ENCODE assay signal across 21 cellular contexts in the genomic region with DNA sequence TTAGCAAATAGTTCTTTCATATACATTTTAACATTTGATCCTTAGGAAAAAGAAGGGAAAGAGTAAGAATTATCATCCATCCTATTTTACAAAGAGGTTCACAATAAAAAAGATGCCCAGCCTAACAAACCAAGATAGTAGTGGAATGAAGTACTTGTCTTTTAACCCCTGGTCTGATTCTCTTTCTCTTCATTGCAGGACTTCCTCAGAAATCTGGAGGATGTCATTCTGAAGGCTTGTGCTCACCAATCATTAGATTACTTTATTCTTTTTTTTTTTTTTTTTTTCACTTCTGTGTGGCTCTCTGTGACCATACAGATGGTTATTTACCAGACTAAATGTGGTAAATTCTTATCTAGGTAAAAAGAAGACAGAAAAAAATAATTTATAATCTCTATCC. TPM values are rescaled to one million over a fixed set of nuclear protein-coding genes. Genes with fewer than 3 reads are reported as not detected.
A peak's percentile ranks its signal among the peaks of the same experiment; 100 is the strongest.
DNase-seq lines count a peak whose midpoint lies in the region; ATAC-seq, FAIRE-seq and TF ChIP-seq lines count a peak whose summit lies in the region.
"Had no signal": no experiment of that assay in that cellular context is flagged by ENCODE, and none has a peak within 500 bp of the region (broad histone marks: within the 10 kb centered on the region; RNA-seq: fewer than 3 reads in every experiment).

No MANE protein-coding gene starts in this region.

- CTCF ChIA-PET in GM12878 (lab: Yijun Ruan, JAX): interaction anchor here (0.6 to 0.9 kb wide), 2 partner anchors 12 to 99 kb away, joined by 3 read pairs; no protein-coding TSS in a partner anchor

- no peaks in the 10 kb centered on the region for H3K36me3 ChIP-seq in GM12878 (ENCODE audit: control insufficient read depth in 2 of 2, insufficient read depth in 2 of 2, low read length in 1 of 2)
- H3K36me3 ChIP-seq in colonic mucosa: no peaks in the 10 kb centered on the region
- H3K36me3 ChIP-seq: cardiac muscle cell, uterus had no signal

- H3K79me2 ChIP-seq in GM12878 (ENCODE audit: control insufficient read depth, insufficient read depth, low read length): peaks cover 95% of the 10 kb centered on the region

- H3K4me1 Mint-ChIP-seq in stimulated activated naive CD8-positive, alpha-beta T cell treated with anti-CD3 and anti-CD28 coated beads, Interleukin-15, Interleukin-2, amounts not matched to agents 100 ng/mL and 50 ng/mL, for 24 hours (ENCODE audit: low read depth): peaks cover 51% of the 10 kb centered on the region
- H3K4me1 Mint-ChIP-seq in mesothelial cell of epicardium: peaks cover 63% of the 10 kb centered on the region
- H3K4me1 Mint-ChIP-seq: activated B cell treated with CpG ODN at 0.5 μM for 24 hours had no signal

- no peaks in the 10 kb centered on the region for H3K9me3 ChIP-seq in GM12878 (replicated peaks; ENCODE audit: control insufficient read depth, insufficient read depth, low read length)
- no peaks in the 10 kb centered on the region for H3K9me3 ChIP-seq in colonic mucosa
- H3K9me3 ChIP-seq: uterus had no signal

- in situ Hi-C loops in GM12878 (cut with MboI): loop anchor here (25.0 kb wide), 1 partner anchor 1913 kb away; no protein-coding TSS in a partner anchor

- H3K27me3 Mint-ChIP-seq in stimulated activated naive CD8-positive, alpha-beta T cell treated with anti-CD3 and anti-CD28 coated beads, Interleukin-15, Interleukin-2, amounts not matched to agents 100 ng/mL and 50 ng/mL, for 24 hours: peaks cover 44% of the 10 kb centered on the region
- H3K27me3 Mint-ChIP-seq in mesothelial cell of epicardium (ENCODE audit: low read depth): no peaks in the 10 kb centered on the region

- peak overlapping the region; percentile 76 for H3K27ac Mint-ChIP-seq in stimulated activated naive CD8-positive, alpha-beta T cell treated with anti-CD3 and anti-CD28 coated beads, Interleukin-15, Interleukin-2, amounts not matched to agents 100 ng/mL and 50 ng/mL, for 24 hours
- H3K27ac Mint-ChIP-seq in mesothelial cell of epicardium: no peak overlapping the region
- H3K27ac Mint-ChIP-seq: activated B cell treated with CpG ODN at 0.5 μM for 24 hours had no signal

- no peak for TF ChIP-seq EP300 in GM12878 (IDR thresholded peaks at IDR 0.05; ENCODE audit: borderline replicate concordance in 1 of 2, control insufficient read depth in 1 of 2, low read depth in 2 of 2, low read length in 2 of 2)

- peak overlapping the region; percentile 26 for H3K4me3 Mint-ChIP-seq in stimulated activated naive CD8-positive, alpha-beta T cell treated with anti-CD3 and anti-CD28 coated beads, Interleukin-15, Interleukin-2, amounts not matched to agents 100 ng/mL and 50 ng/mL, for 24 hours
- H3K4me3 Mint-ChIP-seq in mesothelial cell of epicardium: no peak overlapping the region
- H3K4me3 Mint-ChIP-seq: activated B cell treated with CpG ODN at 0.5 μM for 24 hours had no signal

- no peak for TF ChIP-seq POLR2A in GM12878 (IDR thresholded peaks at IDR 0.05; ENCODE audit: low read depth, low read length)

- no peak overlapping the region for H3K9ac ChIP-seq in GM12878 (ENCODE audit: control insufficient read depth, insufficient read depth, low read length)
- H3K9ac ChIP-seq in colonic mucosa (ENCODE audit: low read depth in 2 of 2, low read length in 2 of 2): no peak overlapping the region

- H3K4me1 ChIP-seq in GM12878 (ENCODE audit: control insufficient read depth, insufficient read depth, low read length) (peaks cover 28% of the 10 kb centered on the region), colonic mucosa (no peaks in the 10 kb centered on the region)
- H3K4me1 ChIP-seq: uterus had no signal

- peak overlapping the region; percentile 81 for H3K4me2 ChIP-seq in GM12878 (ENCODE audit: control insufficient read depth, insufficient read depth)

- H3K27me3 ChIP-seq in GM12878 (replicated peaks in 1 of 2; ENCODE audit: control insufficient read depth in 2 of 2, insufficient read depth in 2 of 2, low read length in 1 of 2): no peaks in the 10 kb centered on the region
- no peaks in the 10 kb centered on the region for H3K27me3 ChIP-seq in colonic mucosa
- H3K27me3 ChIP-seq: cardiac muscle cell, uterus had no signal

- no peaks in the 10 kb centered on the region for H4K20me1 ChIP-seq in GM12878 (ENCODE audit: control insufficient read depth, insufficient read depth)

- H3K4me3 ChIP-seq in GM12878 (peak overlapping the region; percentile 46), foreskin fibroblast (ENCODE audit: low read depth in 1 of 2, low read length in 2 of 2) (no peak overlapping the region), colonic mucosa (no peak overlapping the region)
- H3K4me3 ChIP-seq: cardiac muscle cell, K562, uterus had no signal

- SMC1A ChIA-PET in GM12878 (lab: Charles Lee; ENCODE audit: uncharacterized antibody, unreplicated experiment): interaction anchor here (0.9 to 1.1 kb wide), 3 partner anchors 39 to 206 kb away, joined by 3 to 4 read pairs (median 3); no protein-coding TSS in a partner anchor

- RAD21 ChIA-PET in GM12878 (lab: Charles Lee; ENCODE audit: unreplicated experiment): interaction anchor here (0.5 kb wide), 1 partner anchor 9 kb away, joined by 4 read pairs; no protein-coding TSS in a partner anchor

- TSS peak; percentile 97 for BruUV-seq in GM12878 (replicated peaks; lab: Mats Ljungman, UMichigan)

- POLR2A ChIA-PET in GM12878 (lab: Charles Lee): no interaction called here

- no peak overlapping the region for H2AFZ ChIP-seq in GM12878 (ENCODE audit: control insufficient read depth, low read depth, low read length)

- ATAC-seq in stimulated activated naive CD8-positive, alpha-beta T cell treated with anti-CD3 and anti-CD28 coated beads, Interleukin-15, Interleukin-2, amounts not matched to agents 100 U/mL and 50 U/mL, for 24 hours: no peak
- peak; percentile 13 for ATAC-seq in GM12878
- ATAC-seq: K562, sciatic nerve had no signal

- H3K27ac ChIP-seq in GM12878 (ENCODE audit: control insufficient read depth, insufficient read depth): peak overlapping the region; percentile 94
- no peak overlapping the region for H3K27ac ChIP-seq in colonic mucosa
- H3K27ac ChIP-seq: cardiac muscle cell, uterus had no signal

- DNase-seq in stimulated activated naive CD8-positive, alpha-beta T cell treated with anti-CD3 and anti-CD28 coated beads, Interleukin-15, Interleukin-2, amounts not matched to agents 100 U/mL and 50 U/mL, for 24 hours: no peak
- DNase-seq in RCC 7860 (ENCODE audit: low spot score): no peak
- DNase-seq in GM12878 (ENCODE audit: low read depth, low spot score): no peak
- DNase-seq in frontal cortex (ENCODE audit: low spot score in 2 of 2): no peak
- DNase-seq in foreskin fibroblast: no peak
- no peak for DNase-seq in colonic mucosa
- no peak for DNase-seq in mesothelial cell of epicardium (ENCODE audit: low spot score in 2 of 2, unreplicated experiment in 2 of 2)
- DNase-seq: activated B cell treated with CpG ODN at 0.5 μM for 24 hours, AML-193, glutamatergic neuron, NCI-H1105 treated with DMSO at 0.1 percent for 48 hours, NCI-H2107, NCI-H526 treated with DMSO at 0.1 percent for 48 hours, SIG-M5, substantia nigra, uterus had no signal

- no peaks in the 10 kb centered on the region for H3K9me3 Mint-ChIP-seq in stimulated activated naive CD8-positive, alpha-beta T cell treated with anti-CD3 and anti-CD28 coated beads, Interleukin-15, Interleukin-2, amounts not matched to agents 100 ng/mL and 50 ng/mL, for 24 hours
- H3K9me3 Mint-ChIP-seq in mesothelial cell of epicardium: no peaks in the 10 kb centered on the region
- H3K9me3 Mint-ChIP-seq: activated B cell treated with CpG ODN at 0.5 μM for 24 hours had no signal

- TF ChIP-seq CTCF in GM12878 (IDR thresholded peaks at IDR 0.05 in 2 of 3, conservative IDR thresholded peaks at IDR 0.05 in 1 of 3; ENCODE audit: control insufficient read depth in 2 of 3, extremely low read depth in 1 of 3, insufficient read depth in 1 of 3, low read depth in 3 of 3, low read length in 3 of 3): no peak
- TF ChIP-seq CTCF in foreskin fibroblast (IDR thresholded peaks at IDR 0.05; ENCODE audit: low read depth, low read length): no peak
- no peak for TF ChIP-seq CTCF in colonic mucosa (IDR thresholded peaks at IDR 0.05)
- no peak for TF ChIP-seq CTCF in mesothelial cell of epicardium (IDR thresholded peaks at IDR 0.05; ENCODE audit: unreplicated experiment)

- no peaks in the 10 kb centered on the region for H3K36me3 Mint-ChIP-seq in stimulated activated naive CD8-positive, alpha-beta T cell treated with anti-CD3 and anti-CD28 coated beads, Interleukin-15, Interleukin-2, amounts not matched to agents 100 ng/mL and 50 ng/mL, for 24 hours (ENCODE audit: low read depth)
- no peaks in the 10 kb centered on the region for H3K36me3 Mint-ChIP-seq in mesothelial cell of epicardium

- no peak for TF ChIP-seq RAD21 in GM12878 (IDR thresholded peaks at IDR 0.05; ENCODE audit: insufficient read depth, low read depth, low read length)

- intact Hi-C loops in GM12878 (cut with micrococcal nuclease; ENCODE audit: unreplicated experiment): loop anchor here (10.0 kb wide), 2 partner anchors 386 to 666 kb away; no protein-coding TSS in a partner anchor
- intact Hi-C loops in colonic mucosa (cut with DNase I): no loop called here

- FAIRE-seq in RCC 7860 (lab: Jason Lieb, UNC) (peak; percentile 11), GM12878 (lab: Jason Lieb, UNC) (no peak), frontal cortex (lab: Jason Lieb, UNC) (no peak)
- FAIRE-seq: GM19239, K562 had no signal

TF ChIP-seq in GM12878, 131 proteins besides CTCF, POLR2A, EP300 and RAD21 (continues in another document):
- TF ChIP-seq JUND (IDR thresholded peaks at IDR 0.05; ENCODE audit: low read depth, low read length) (no peak), ZNF274 (IDR thresholded peaks at IDR 0.05; ENCODE audit: insufficient read depth, insufficient read length) (no peak), SMAD5 (IDR thresholded peaks at IDR 0.05; ENCODE audit: low read depth) (no peak)

RNA-seq across cellular contexts. Expression of gene HDGFL3, which starts 7.0 kb away (rescaled TPM):
- total RNA-seq in GM12878 (2013; cell fraction: nucleolus; rRNA removed): 8.3 and 10.8 TPM in 2 replicates
- total RNA-seq in GM12878 (2014; rRNA removed) (10.6 and 13.8 TPM in 2 replicates), GM12878 (2014; rRNA removed; fragmentation: Illumina TruSeq; extraction: Trizol) (40.6 and 42.2 TPM in 2 replicates), GM12878 (2021) (29.8 and 34.3 TPM in 2 replicates), frontal cortex (135 TPM), colonic mucosa (10 to 100 TPM; 16.2 to 16.7 TPM), mesothelial cell of epicardium (92.2 to 97.2 TPM (median 95.7 TPM) in 3 replicates)
- 6.8 TPM for polyA plus RNA-seq in GM12878 (2011; ENCODE audit: low read depth)
- polyA plus RNA-seq in GM12878 (2011; rRNA removed) (31.6 and 54.1 TPM in 2 replicates), GM12878 (2014; fragmentation: Illumina TruSeq; extraction: Trizol) (40.5 and 45.1 TPM in 2 replicates), GM12878 (2014; fragmentation: Nextera tagmentation; extraction: Ambion mirVana) (1 to 10 TPM; 5.6 to 6.6 TPM), GM12878 (2014; rRNA removed) (9.7 and 18.1 TPM in 2 replicates), GM12878 (2016; fragmentation: Nextera tagmentation; extraction: Ambion mirVana) (10 to 100 TPM; 12.7 to 13.4 TPM)
- 5.1 and 5.4 TPM in 2 replicates for polyA plus RNA-seq in GM12878 (2011; cell fraction: cytosol; rRNA removed)
- polyA plus RNA-seq in GM12878 (2011; cell fraction: nucleus; rRNA removed): 5.7 and 8.7 TPM in 2 replicates
- 17.0 and 25.4 TPM in 2 replicates for polyA plus RNA-seq in GM12878 (2012)
- polyA minus RNA-seq in GM12878 (2011; rRNA and poly(A)+ RNA removed): 4.6 and 5.6 TPM in 2 replicates
- 10.6 and 11.1 TPM in 2 replicates for polyA minus RNA-seq in GM12878 (2011; cell fraction: cytosol; rRNA and poly(A)+ RNA removed)
- polyA minus RNA-seq in GM12878 (2011; cell fraction: nucleus; rRNA and poly(A)+ RNA removed): 3.3 and 7.4 TPM in 2 replicates
